In the genomic region with DNA sequence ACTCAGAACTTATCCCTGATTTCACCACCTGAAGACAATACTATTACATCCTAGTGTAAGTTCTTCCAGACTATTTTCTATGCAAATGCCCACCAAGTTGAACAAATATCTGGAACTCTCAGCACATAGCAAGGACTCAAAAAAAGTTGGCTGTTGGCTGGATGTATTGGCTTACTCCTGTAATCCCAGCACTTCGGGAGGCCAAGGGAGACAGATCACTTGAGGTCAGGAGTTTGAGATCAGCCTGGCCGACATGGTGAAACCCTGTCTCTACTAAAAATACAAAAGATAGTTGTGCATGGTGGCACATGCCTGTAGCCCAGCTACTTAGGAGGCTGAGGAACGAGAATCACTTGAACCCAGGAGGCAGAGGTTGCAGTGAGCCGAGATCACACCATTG, we compare ENCODE assay signal across 23 cellular contexts. TPM values are rescaled to one million over a fixed set of nuclear protein-coding genes. Genes with fewer than 3 reads are reported as not detected.
DNase-seq lines count a peak whose midpoint lies in the region; ATAC-seq, FAIRE-seq and TF ChIP-seq lines count a peak whose summit lies in the region.
"Had no signal": no experiment of that assay in that cellular context is flagged by ENCODE, and none has a peak within 500 bp of the region (broad histone marks: within the 10 kb centered on the region; RNA-seq: fewer than 3 reads in every experiment).

No MANE protein-coding gene starts in this region.

- H4K20me1 ChIP-seq in keratinocyte (ENCODE audit: control insufficient read depth, extremely low read depth, insufficient read depth, low read length) = no peaks in the 10 kb centered on the region
- H4K20me1 ChIP-seq: BLaER1 had no signal

- H2AFZ ChIP-seq in keratinocyte (ENCODE audit: control insufficient read depth, low read length) = peak overlapping the region; percentile 33
- H2AFZ ChIP-seq: GM23248 had no signal

- H3K4me3 ChIP-seq in keratinocyte (ENCODE audit: control insufficient read depth in 2 of 3, extremely low read depth in 1 of 3, insufficient read depth in 2 of 3, low read depth in 1 of 3, low read length in 3 of 3) (no peak overlapping the region), aorta (ENCODE audit: low read length in 2 of 2) (no peak overlapping the region)
- H3K4me3 ChIP-seq: BLaER1, GM12878, GM23248 had no signal

- H3K9me3 Mint-ChIP-seq in activated naive CD4-positive, alpha-beta T cell treated with anti-CD3 and anti-CD28 coated beads, Interleukin-2, amount 50 U/mL, for 24 hours = no peaks in the 10 kb centered on the region
- H3K9me3 Mint-ChIP-seq in activated naive CD4-positive, alpha-beta T cell treated with anti-CD3 and anti-CD28 coated beads, Interleukin-2, amount 10 ng/mL, durations not matched to agents 7 days and 5 days = no peaks in the 10 kb centered on the region
- H3K9me3 Mint-ChIP-seq: CD4-positive, CD25-positive, alpha-beta regulatory T cell; CD8-positive, alpha-beta T cell had no signal

- H3K36me3 ChIP-seq in keratinocyte (ENCODE audit: control insufficient read depth in 2 of 2, extremely low read depth in 1 of 2, insufficient read depth in 2 of 2, low read length in 2 of 2) (no peaks in the 10 kb centered on the region), aorta (ENCODE audit: control insufficient read depth in 1 of 2, insufficient read depth in 2 of 2, low read length in 1 of 2) (no peaks in the 10 kb centered on the region)
- H3K36me3 ChIP-seq: BLaER1 had no signal

- H3K79me2 ChIP-seq in keratinocyte (ENCODE audit: control insufficient read depth, insufficient read depth, low read length) = no peaks in the 10 kb centered on the region

- H3K36me3 Mint-ChIP-seq in activated naive CD4-positive, alpha-beta T cell treated with anti-CD3 and anti-CD28 coated beads, Interleukin-2, amount 50 U/mL, for 24 hours = no peaks in the 10 kb centered on the region
- H3K36me3 Mint-ChIP-seq in activated naive CD4-positive, alpha-beta T cell treated with anti-CD3 and anti-CD28 coated beads, Interleukin-2, amount 10 ng/mL, durations not matched to agents 7 days and 5 days = no peaks in the 10 kb centered on the region
- H3K36me3 Mint-ChIP-seq: CD4-positive, CD25-positive, alpha-beta regulatory T cell; CD8-positive, alpha-beta T cell had no signal

- no peaks in the 10 kb centered on the region for H3K9me1 ChIP-seq in keratinocyte (ENCODE audit: control insufficient read depth, extremely low read depth, insufficient read depth, low read length)

- WGBS in aorta, 2 donors = 25 to 27% methylated on average over 4 of the region's 4 CpGs

- no peaks in the 10 kb centered on the region for H3K4me1 Mint-ChIP-seq in activated naive CD4-positive, alpha-beta T cell treated with anti-CD3 and anti-CD28 coated beads, Interleukin-2, amount 50 U/mL, for 24 hours
- H3K4me1 Mint-ChIP-seq in activated naive CD4-positive, alpha-beta T cell treated with anti-CD3 and anti-CD28 coated beads, Interleukin-2, amount 10 ng/mL, durations not matched to agents 7 days and 5 days = no peaks in the 10 kb centered on the region
- H3K4me1 Mint-ChIP-seq: B cell had no signal

- peaks cover 2% of the 10 kb centered on the region for H3K27me3 Mint-ChIP-seq in activated naive CD4-positive, alpha-beta T cell treated with anti-CD3 and anti-CD28 coated beads, Interleukin-2, amount 50 U/mL, for 24 hours
- peaks cover 10% of the 10 kb centered on the region for H3K27me3 Mint-ChIP-seq in activated naive CD4-positive, alpha-beta T cell treated with anti-CD3 and anti-CD28 coated beads, Interleukin-2, amount 10 ng/mL, durations not matched to agents 7 days and 5 days

- H3K4me1 ChIP-seq in keratinocyte (ENCODE audit: control insufficient read depth, extremely low read depth, insufficient read depth, low read length) (peaks cover 36% of the 10 kb centered on the region), aorta (ENCODE audit: control insufficient read depth in 1 of 2, insufficient read depth in 2 of 2, low read length in 2 of 2) (no peaks in the 10 kb centered on the region)
- H3K4me1 ChIP-seq: BLaER1, Caco-2 had no signal

- H3K4me2 ChIP-seq in keratinocyte (ENCODE audit: control insufficient read depth, extremely low read depth, insufficient read depth, low read depth, low read length) = no peak overlapping the region
- H3K4me2 ChIP-seq: BLaER1 had no signal

- no peak for FAIRE-seq in keratinocyte (lab: Jason Lieb, UNC)
- FAIRE-seq: GM12878, GM19239, H1 had no signal

- H3K9me3 ChIP-seq in keratinocyte (ENCODE audit: control insufficient read depth, low read depth, low read length) = no peaks in the 10 kb centered on the region
- H3K9me3 ChIP-seq in aorta (ENCODE audit: control insufficient read depth, low read length) = no peaks in the 10 kb centered on the region
- H3K9me3 ChIP-seq: BLaER1, Caco-2 had no signal

- peak overlapping the region; percentile 19 for H3K27ac Mint-ChIP-seq in activated naive CD4-positive, alpha-beta T cell treated with anti-CD3 and anti-CD28 coated beads, Interleukin-2, amount 50 U/mL, for 24 hours
- H3K27ac Mint-ChIP-seq in activated naive CD4-positive, alpha-beta T cell treated with anti-CD3 and anti-CD28 coated beads, Interleukin-2, amount 10 ng/mL, durations not matched to agents 7 days and 5 days = no peak overlapping the region
- H3K27ac Mint-ChIP-seq: B cell; CD4-positive, CD25-positive, alpha-beta regulatory T cell; CD8-positive, alpha-beta T cell had no signal

- peak; percentile 27 for ATAC-seq in left ventricle myocardium superior
- ATAC-seq in HG03139 (IDR thresholded peaks at IDR 0.05; ENCODE audit: unreplicated experiment) = no peak
- ATAC-seq in aorta (ENCODE audit: low FRiP score) = no peak
- ATAC-seq: CD8-positive, alpha-beta T cell; GM12878 had no signal

- no peak for DNase-seq in activated naive CD4-positive, alpha-beta T cell treated with anti-CD3 and anti-CD28 coated beads, Interleukin-2, amount 10 ng/mL, durations not matched to agents 7 days and 5 days
- DNase-seq in left ventricle myocardium superior = no peak
- no peak for DNase-seq in cardiac septum (ENCODE audit: low spot score)
- no peak for DNase-seq in keratinocyte (ENCODE audit: low read depth, low spot score)
- DNase-seq in DMS 273 treated with DMSO at 0.1 percent for 48 hours (lab: John Stamatoyannopoulos, UW) = no peak
- no peak for DNase-seq in aorta
- DNase-seq: Caco-2; CD4-positive, CD25-positive, alpha-beta regulatory T cell; CD8-positive, alpha-beta T cell; DMS79; EL; GDM1; H7 had no signal

- intact Hi-C loops in left ventricle myocardium superior (cut with micrococcal nuclease) (no loop called here), cardiac septum (cut with DNase I) (no loop called here), aorta (cut with DNase I) (no loop called here)

- CTCF ChIA-PET in activated naive CD4-positive, alpha-beta T cell treated with anti-CD3 and anti-CD28 coated beads, Interleukin-2, amount 10 ng/mL, durations not matched to agents 7 days and 5 days (lab: Charles Lee) = no interaction called here

- H3K27ac ChIP-seq in keratinocyte (ENCODE audit: control insufficient read depth, insufficient read depth, low read length) (no peak overlapping the region), aorta (ENCODE audit: low read depth in 1 of 2, low read length in 2 of 2) (no peak overlapping the region)
- H3K27ac ChIP-seq: 22Rv1, BLaER1, C4-2B, GM23248 had no signal

- H3K9ac ChIP-seq in keratinocyte (ENCODE audit: control insufficient read depth, extremely low read depth, insufficient read depth, low read length) = no peak overlapping the region
- H3K9ac ChIP-seq: BLaER1, GM23248 had no signal

- H3K4me3 Mint-ChIP-seq in activated naive CD4-positive, alpha-beta T cell treated with anti-CD3 and anti-CD28 coated beads, Interleukin-2, amount 50 U/mL, for 24 hours = no peak overlapping the region
- no peak overlapping the region for H3K4me3 Mint-ChIP-seq in activated naive CD4-positive, alpha-beta T cell treated with anti-CD3 and anti-CD28 coated beads, Interleukin-2, amount 10 ng/mL, durations not matched to agents 7 days and 5 days
- H3K4me3 Mint-ChIP-seq: B cell; CD4-positive, CD25-positive, alpha-beta regulatory T cell; CD8-positive, alpha-beta T cell had no signal

- no peak for TF ChIP-seq CTCF in keratinocyte (optimal IDR thresholded peaks at IDR 0.05 in 1 of 3, IDR thresholded peaks at IDR 0.05 in 1 of 3, conservative IDR thresholded peaks at IDR 0.05 in 1 of 3; ENCODE audit: extremely low read depth in 1 of 3, insufficient read depth in 2 of 3, low read length in 3 of 3)

- dilution Hi-C loops in keratinocyte (cut with MboI; ENCODE audit: extremely low pct_ligation_motif_present, low sequenced_read_pairs) = no loop called here

- H3K27me3 ChIP-seq in keratinocyte (ENCODE audit: control insufficient read depth, extremely low read depth, insufficient read depth, low read length) (no peaks in the 10 kb centered on the region), aorta (ENCODE audit: control insufficient read depth in 1 of 2, insufficient read depth in 2 of 2, low read length in 1 of 2) (no peaks in the 10 kb centered on the region)
- H3K27me3 ChIP-seq: BLaER1 had no signal

RNA-seq across cellular contexts. Expression of a gene that starts 15.0 kb away (rescaled TPM):
- total RNA-seq in left ventricle myocardium superior = 39.0 TPM
- total RNA-seq in cardiac septum = 50.2 TPM
- 13.6 to 56.6 TPM (median 55.3 TPM) in 3 replicates for polyA plus RNA-seq in keratinocyte
- polyA plus RNA-seq in keratinocyte (2011; ENCODE audit: low read depth) = 91.9 TPM
- 2.7 and 8.8 TPM in 2 replicates for polyA plus RNA-seq in keratinocyte (2011; cell fraction: cytosol; rRNA removed)
- polyA plus RNA-seq in keratinocyte (2011; cell fraction: nucleus; rRNA removed) = 144 and 205 TPM in 2 replicates
- 12.4 and 20.3 TPM in 2 replicates for polyA plus RNA-seq in keratinocyte (2012; ENCODE audit: low replicate concordance)
- 1.8 to 60.7 TPM (median 26.0 TPM) in 3 replicates for polyA minus RNA-seq in keratinocyte
- 4.4 TPM for polyA minus RNA-seq in keratinocyte (2011; cell fraction: cytosol; rRNA and poly(A)+ RNA removed)
- 124 and 197 TPM in 2 replicates for polyA minus RNA-seq in keratinocyte (2011; cell fraction: nucleus; rRNA and poly(A)+ RNA removed)
- total RNA-seq in aorta = 10 to 100 TPM; 43.7 to 46.1 TPM
- polyA plus RNA-seq in aorta = 10 to 100 TPM in 1 of 2 donors, 1 to 10 TPM in 1; 6.6 to 21.5 TPM
